8 cellular contexts compared by ENCODE assay signal in genomic region chr1:46603858-46604549, GRCh38. TPM values are rescaled to one million over a fixed set of nuclear protein-coding genes. Genes with fewer than 3 reads are reported as not detected.
DNase-seq lines count a peak whose midpoint lies in the region; ATAC-seq, FAIRE-seq and TF ChIP-seq lines count a peak whose summit lies in the region.

MKNK1 (minus strand) TSS chr1:46604268; CDS start chr1:46583327, 20,941 bp downstream.

- H4K20me1 ChIP-seq in H1 (replicated peaks in 1 of 2; ENCODE audit: control insufficient read depth in 1 of 2, insufficient read depth in 2 of 2, low read length in 2 of 2): peaks cover 0 to 3% of the 10 kb centered on the region in 2 experiments

- H3K27ac Mint-ChIP-seq in activated CD8-positive, alpha-beta memory T cell treated with anti-CD3 and anti-CD28 coated beads, Interleukin-2, amount 10 ng/mL, durations not matched to agents 7 days and 5 days: peak within 1 kb of the TSS; percentile 82

- H3K9me3 ChIP-seq in NT2/D1 (ENCODE audit: insufficient read depth, low read length) (no peaks in the 10 kb centered on the region), H1 (ENCODE audit: insufficient read depth in 2 of 2, low read depth in 1 of 2, low read length in 1 of 2) (no peaks in the 10 kb centered on the region), mesenchymal stem cell (ENCODE audit: control insufficient read depth, low read length) (no peaks in the 10 kb centered on the region)

- CTCF ChIA-PET in activated CD8-positive, alpha-beta memory T cell treated with anti-CD3 and anti-CD28 coated beads, Interleukin-2, amount 10 ng/mL, durations not matched to agents 7 days and 5 days (lab: Charles Lee): interaction anchor here (0.7 to 4.8 kb wide), 20 partner anchors 9 to 159 kb away, joined by 3 to 51 read pairs (median 5); partner anchors contain the start of gene MOB3C
- CTCF ChIA-PET in H1 (lab: Charles Lee; ENCODE audit: partially characterized antibody): interaction anchor here (0.5 to 10.7 kb wide), 29 partner anchors 11 to 394 kb away, joined by 3 to 126 read pairs (median 5); partner anchors contain the start of genes KNCN and MOB3C

- FAIRE-seq in H1 (lab: Jason Lieb, UNC): no peak

- H3K36me3 Mint-ChIP-seq in activated CD8-positive, alpha-beta memory T cell treated with anti-CD3 and anti-CD28 coated beads, Interleukin-2, amount 10 ng/mL, durations not matched to agents 7 days and 5 days: peaks cover 34% of the 10 kb centered on the region

- H2AK5ac ChIP-seq in H1 (ENCODE audit: low read depth, low read length) (no peak within 1 kb of the TSS), mesenchymal stem cell (ENCODE audit: low read length, severe bottlenecking) (no peak within 1 kb of the TSS)

- H4K8ac ChIP-seq in H1 (ENCODE audit: extremely low read depth, insufficient read depth, low read length) (peak within 1 kb of the TSS; percentile 73), mesenchymal stem cell (ENCODE audit: low read length) (peak within 1 kb of the TSS; percentile 57)

- TF ChIP-seq RAD21 in H1 (IDR thresholded peaks at IDR 0.05 in 1 of 2, conservative IDR thresholded peaks at IDR 0.05 in 1 of 2; ENCODE audit: low read depth in 2 of 2, low read length in 2 of 2): peak; percentile 65 to 69

- peak; percentile 92 for ATAC-seq in GM19468 (IDR thresholded peaks at IDR 0.05; ENCODE audit: extremely low read depth, unreplicated experiment)
- ATAC-seq in activated CD8-positive, alpha-beta memory T cell treated with anti-CD3 and anti-CD28 coated beads, Interleukin-2, amount 10 ng/mL, durations not matched to agents 7 days and 5 days: peak; percentile 98

- H3K23ac ChIP-seq in H1 (ENCODE audit: insufficient read length) (no peak within 1 kb of the TSS), mesenchymal stem cell (ENCODE audit: low read length in 2 of 2) (peak within 1 kb of the TSS in 1 of 2 experiments; percentile 86)

- TF ChIP-seq CTCF in H1 (IDR thresholded peaks at IDR 0.05; ENCODE audit: control extremely low read depth in 1 of 3, insufficient read depth in 1 of 3, low read depth in 1 of 3, low read length in 3 of 3): peak; percentile 60 to 74 (median 61)

- peak within 1 kb of the TSS; percentile 15; the same call in 1 of the 2 replicates for H3K18ac ChIP-seq in H1 (ENCODE audit: extremely low read depth, low read length)
- peak within 1 kb of the TSS in 1 of 2 experiments; percentile 84 for H3K18ac ChIP-seq in mesenchymal stem cell (ENCODE audit: low read depth in 1 of 2, low read length in 2 of 2)

- DNase-seq in COLO829 (ENCODE audit: low spot score) (peak; percentile 97), HS-5 (ENCODE audit: low read depth) (peak; percentile 69), NT2/D1 (ENCODE audit: low read depth, low spot score) (peak; percentile 98), H1 (ENCODE audit: low read depth in 1 of 2, low spot score in 2 of 2) (peak; percentile 97 to 100), mesenchymal stem cell (peak; percentile 94)
- peak; percentile 98 for DNase-seq in activated CD8-positive, alpha-beta memory T cell treated with anti-CD3 and anti-CD28 coated beads, Interleukin-2, amount 10 ng/mL, durations not matched to agents 7 days and 5 days
- DNase-seq in stimulated activated CD8-positive, alpha-beta memory T cell treated with anti-CD3 and anti-CD28 coated beads, Interleukin-12 subunit alpha, Interleukin-12 subunit beta, amount 100 ng/mL, for 4 hours (ENCODE audit: low read depth): peak; percentile 96

- peaks cover 10% of the 10 kb centered on the region for H3K4me1 ChIP-seq in NT2/D1 (ENCODE audit: insufficient read depth, insufficient read length)
- peaks cover 0 to 8% (median 3%) of the 10 kb centered on the region in 4 experiments; a peak in 4 of 7 replicates for H3K4me1 ChIP-seq in H1 (replicated peaks in 1 of 4; ENCODE audit: control insufficient read depth in 3 of 4, insufficient read depth in 4 of 4, low read length in 3 of 4)
- peaks cover 5% of the 10 kb centered on the region for H3K4me1 ChIP-seq in mesenchymal stem cell (ENCODE audit: control insufficient read depth, insufficient read depth, low read depth, low read length)

- H3K4me3 Mint-ChIP-seq in activated CD8-positive, alpha-beta memory T cell treated with anti-CD3 and anti-CD28 coated beads, Interleukin-2, amount 10 ng/mL, durations not matched to agents 7 days and 5 days: peak within 1 kb of the TSS; percentile 93

- H3K4me3 ChIP-seq in NT2/D1 (ENCODE audit: insufficient read length, low read depth) (peak within 1 kb of the TSS; percentile 90), H1 (ENCODE audit: extremely low read depth in 1 of 4, insufficient read depth in 2 of 4, low read depth in 3 of 4, low read length in 4 of 4) (peak within 1 kb of the TSS; percentile 70 to 87 (median 79)), mesenchymal stem cell (ENCODE audit: insufficient read depth in 1 of 2, low read depth in 1 of 2, low read length in 2 of 2) (peak within 1 kb of the TSS; percentile 79 to 94)

- TF ChIP-seq EP300 in H1 (IDR thresholded peaks at IDR 0.05; ENCODE audit: borderline replicate concordance in 1 of 2, low read depth in 2 of 2, low read length in 2 of 2): no peak

- H3K23me2 ChIP-seq in H1 (ENCODE audit: low read depth, low read length): peaks cover 6% of the 10 kb centered on the region; the same call in 1 of the 2 replicates

- H2BK5ac ChIP-seq in H1 (ENCODE audit: low read depth, low read length) (no peak within 1 kb of the TSS), mesenchymal stem cell (ENCODE audit: low read depth, low read length, poor library complexity, severe bottlenecking) (no peak within 1 kb of the TSS)

- H3K27me3 Mint-ChIP-seq in activated CD8-positive, alpha-beta memory T cell treated with anti-CD3 and anti-CD28 coated beads, Interleukin-2, amount 10 ng/mL, durations not matched to agents 7 days and 5 days: no peaks in the 10 kb centered on the region

- H3K9ac ChIP-seq in NT2/D1 (ENCODE audit: insufficient read length, low read depth) (peak within 1 kb of the TSS; percentile 80), H1 (replicated peaks in 1 of 4; ENCODE audit: extremely low read depth in 1 of 4, low read depth in 3 of 4, low read length in 3 of 4) (peak within 1 kb of the TSS in 3 of 4 experiments; percentile 6 to 55 (median 46); a peak in 5 of 7 replicates), mesenchymal stem cell (ENCODE audit: low read length) (peak within 1 kb of the TSS; percentile 95)

- H4K5ac ChIP-seq in H1 (ENCODE audit: insufficient read length, low read depth, low read length): peak within 1 kb of the TSS; percentile 57

- H3K4ac ChIP-seq in H1 (replicated peaks; ENCODE audit: insufficient read length, low read depth, low read length) (no peak within 1 kb of the TSS), mesenchymal stem cell (ENCODE audit: low read depth in 1 of 2, low read length in 2 of 2) (peak within 1 kb of the TSS in 1 of 2 experiments; percentile 95)

- H3K27ac ChIP-seq in H1 (ENCODE audit: low read depth, low read length) (no peak within 1 kb of the TSS), mesenchymal stem cell (ENCODE audit: low read length, poor library complexity, severe bottlenecking) (no peak within 1 kb of the TSS)

- peaks cover 16% of the 10 kb centered on the region for H3K36me3 ChIP-seq in NT2/D1 (ENCODE audit: insufficient read depth, insufficient read length, low read length)
- H3K36me3 ChIP-seq in H1 (ENCODE audit: control insufficient read depth in 2 of 4, insufficient read depth in 4 of 4, low read length in 3 of 4): no peaks in the 10 kb centered on the region; a peak in 1 of 8 replicates
- peaks cover 11 to 17% of the 10 kb centered on the region in 2 experiments for H3K36me3 ChIP-seq in mesenchymal stem cell (ENCODE audit: control insufficient read depth in 1 of 2, insufficient read depth in 2 of 2, low read depth in 1 of 2, low read length in 2 of 2)

- H3K56ac ChIP-seq in H1 (replicated peaks; ENCODE audit: insufficient read length, low read depth, low read length): no peak within 1 kb of the TSS

- H2AFZ ChIP-seq in H1 (ENCODE audit: low read length) (peak within 1 kb of the TSS; percentile 81), mesenchymal stem cell (ENCODE audit: low read depth, low read length) (peak within 1 kb of the TSS; percentile 92)

- H3K4me2 ChIP-seq in H1 (ENCODE audit: insufficient read depth in 1 of 2, low read depth in 2 of 2, low read length in 2 of 2) (peak within 1 kb of the TSS; percentile 87 to 90), mesenchymal stem cell (ENCODE audit: low read length, poor library complexity, severe bottlenecking) (peak within 1 kb of the TSS; percentile 79)

- H3K27me3 ChIP-seq in NT2/D1 (ENCODE audit: insufficient read depth, insufficient read length) (peaks cover 7% of the 10 kb centered on the region), H1 (replicated peaks in 1 of 4; ENCODE audit: control insufficient read depth in 3 of 4, extremely low read depth in 1 of 4, insufficient read depth in 3 of 4, low read length in 3 of 4) (0 out of 7 replicates have a peak, but pooled peaks cover 0 to 2% (median 0%) of the 10 kb centered on the region in 4 experiments), mesenchymal stem cell (ENCODE audit: control insufficient read depth in 1 of 2, insufficient read depth in 1 of 2, low read length in 2 of 2) (no peaks in the 10 kb centered on the region)

- no peak within 1 kb of the TSS for H2BK12ac ChIP-seq in H1 (ENCODE audit: low read depth, low read length)
- peak within 1 kb of the TSS in 1 of 2 experiments; percentile 45 for H2BK12ac ChIP-seq in mesenchymal stem cell (ENCODE audit: low read length in 2 of 2)

- H3K14ac ChIP-seq in H1 (ENCODE audit: insufficient read length) (peak within 1 kb of the TSS; percentile 73), mesenchymal stem cell (ENCODE audit: low read length in 2 of 2) (peak within 1 kb of the TSS in 1 of 2 experiments; percentile 96)

- H2BK120ac ChIP-seq in H1 (replicated peaks; ENCODE audit: low read depth, low read length) (no peak within 1 kb of the TSS), mesenchymal stem cell (ENCODE audit: low read depth, low read length) (no peak within 1 kb of the TSS)

- peaks cover 73% of the 10 kb centered on the region for H3K4me1 Mint-ChIP-seq in activated CD8-positive, alpha-beta memory T cell treated with anti-CD3 and anti-CD28 coated beads, Interleukin-2, amount 10 ng/mL, durations not matched to agents 7 days and 5 days

- H3K79me2 ChIP-seq in H1 (ENCODE audit: control insufficient read depth in 1 of 2, insufficient read depth in 2 of 2, low read length in 2 of 2): no peaks in the 10 kb centered on the region

- no peak within 1 kb of the TSS for H2BK20ac ChIP-seq in H1 (ENCODE audit: low read length)

- H3K9me3 Mint-ChIP-seq in activated CD8-positive, alpha-beta memory T cell treated with anti-CD3 and anti-CD28 coated beads, Interleukin-2, amount 10 ng/mL, durations not matched to agents 7 days and 5 days (ENCODE audit: low read depth): no peaks in the 10 kb centered on the region

- 2% methylated on average over 44 of the region's 53 CpGs; no CpG with 5 or more reads in 1 of the 2 experiments for WGBS in H1 (ENCODE audit: extremely low coverage in 1 of 2, insufficient coverage in 1 of 2, insufficient read length in 1 of 2, insufficient replicate concordance in 2 of 2, low coverage in 1 of 2, low lambda C conversion rate in 2 of 2, missing lambda C conversion rate in 1 of 2), 2 experiments
- under 1% methylated on average over 53 of the region's 53 CpGs for WGBS in mesenchymal stem cell

- H4K91ac ChIP-seq in H1 (replicated peaks; ENCODE audit: insufficient read length, low read length) (peak within 1 kb of the TSS; percentile 27), mesenchymal stem cell (ENCODE audit: low read length) (no peak within 1 kb of the TSS)

- TF ChIP-seq POLR2A in H1 (IDR thresholded peaks at IDR 0.05; ENCODE audit: control extremely low read depth in 1 of 2, low read depth in 2 of 2, low read length in 2 of 2): peak in 1 of 2 experiments; percentile 47; a peak in 1 of 3 replicates

- POLR2A ChIA-PET in H1 (lab: Charles Lee; ENCODE audit: partially characterized antibody): interaction anchor here (0.6 to 2.2 kb wide), 9 partner anchors 8 to 64 kb away, joined by 3 to 15 read pairs (median 3); partner anchors contain the start of gene ATPAF1

- H3K79me1 ChIP-seq in H1 (ENCODE audit: low read depth, low read length) (peaks cover 3% of the 10 kb centered on the region; the same call in 1 of the 2 replicates), mesenchymal stem cell (replicated peaks; ENCODE audit: low read length, poor library complexity, severe bottlenecking) (peaks cover 37% of the 10 kb centered on the region)

- H2BK15ac ChIP-seq in H1 (ENCODE audit: low read length) (peak within 1 kb of the TSS; percentile 89; the same call in 1 of the 2 replicates), mesenchymal stem cell (ENCODE audit: low read depth, poor library complexity, severe bottlenecking) (no peak within 1 kb of the TSS)

RNA-seq across cellular contexts. Expression of gene MKNK1, which starts in this region (rescaled TPM):
- total RNA-seq in activated CD8-positive, alpha-beta memory T cell treated with anti-CD3 and anti-CD28 coated beads, Interleukin-2, amount 10 ng/mL, durations not matched to agents 7 days and 5 days: 10 to 100 TPM; 70.6 to 78.6 TPM
- 21.5 and 23.9 TPM in 2 replicates for total RNA-seq in H1 (2021; fragmentation: NEBNext Ultra II Directional; extraction: Animal tissue kit (Norgen Biotek cat#: 25700))
- 13.9 and 16.3 TPM in 2 replicates for polyA plus RNA-seq in H1 (2011; rRNA removed)
- polyA plus RNA-seq in H1 (2011; cell fraction: cytosol; rRNA removed): 19.1 TPM
- polyA plus RNA-seq in H1 (2011; cell fraction: nucleus; rRNA removed): 30.3 TPM
- 17.2 to 24.1 TPM (median 18.9 TPM) in 4 replicates for polyA plus RNA-seq in H1 (2012, experiment 1 of 2)
- 15.5 TPM for polyA plus RNA-seq in H1 (2012, experiment 2 of 2)
- 22.1 TPM for polyA plus RNA-seq in H1 (2013, experiment 1 of 2)
- polyA plus RNA-seq in H1 (2013, experiment 2 of 2): 21.1 TPM
- 13.5 and 13.6 TPM in 2 replicates for polyA minus RNA-seq in H1 (2011; rRNA and poly(A)+ RNA removed)
- polyA minus RNA-seq in H1 (2011; cell fraction: cytosol; rRNA and poly(A)+ RNA removed): 13.2 TPM
- polyA minus RNA-seq in H1 (2011; cell fraction: nucleus; rRNA and poly(A)+ RNA removed): 15.8 TPM
- 25.8 TPM for polyA plus RNA-seq in mesenchymal stem cell (2013, experiment 1 of 2)
- polyA plus RNA-seq in mesenchymal stem cell (2013, experiment 2 of 2): 27.8 TPM
